Comparison of ENCODE assay signal across 8 cellular contexts in genomic region chr9:121651014-121651294, GRCh38. TPM values are rescaled to one million over a fixed set of nuclear protein-coding genes. Genes with fewer than 3 reads are reported as not detected.
A peak's percentile ranks its signal among the peaks of the same experiment; 100 is the strongest.
DNase-seq lines count a peak whose midpoint lies in the region; ATAC-seq and TF ChIP-seq lines count a peak whose summit lies in the region.

No MANE protein-coding gene starts in this region.

- TF ChIP-seq POLR2A in HCT116 (IDR thresholded peaks at IDR 0.05; ENCODE audit: borderline replicate concordance, extremely low read depth, insufficient read depth, insufficient read length), result no peak
- no peak for TF ChIP-seq POLR2A in spleen (IDR thresholded peaks at IDR 0.05)

- H4K20me1 ChIP-seq in HCT116 (ENCODE audit: insufficient read depth), result no peaks in the 10 kb centered on the region

- no peak for DNase-seq in HCT116 (ENCODE audit: low read depth, low spot score)
- no peak for DNase-seq in left colon
- no peak for DNase-seq in spleen
- no peak for DNase-seq in islet precursor cell

- ATAC-seq in HCT116, result no peak
- ATAC-seq in activated T-helper 17 cell treated with anti-CD3 and anti-CD28 coated beads, Interleukin-2, amount 50 U/mL, for 72 hours (replicated peaks), result no peak
- peak; percentile 21 for ATAC-seq in left colon
- ATAC-seq in GM21529 (IDR thresholded peaks at IDR 0.05; ENCODE audit: unreplicated experiment), result no peak
- no peak for ATAC-seq in HG02981 (IDR thresholded peaks at IDR 0.05; ENCODE audit: unreplicated experiment)
- no peak for ATAC-seq in activated CD4-positive, CD25-positive, alpha-beta regulatory T cell treated with anti-CD3 and anti-CD28 coated beads, Interleukin-2, amount 50 U/mL, for 24 hours

- no peaks in the 10 kb centered on the region for H3K4me1 Mint-ChIP-seq in activated T-helper 17 cell treated with anti-CD3 and anti-CD28 coated beads, Interleukin-2, amount 50 U/mL, for 72 hours

- no TSS peak for BruUV-seq in HCT116 (replicated peaks; lab: Mats Ljungman, UMichigan)

- 11 to 24% (median 20%) methylated on average over 9 of the region's 9 CpGs for WGBS in spleen, 5 donors

- H3K27ac Mint-ChIP-seq in activated T-helper 17 cell treated with anti-CD3 and anti-CD28 coated beads, Interleukin-2, amount 50 U/mL, for 72 hours, result no peak overlapping the region

- peak overlapping the region; percentile 93 for H3K4me2 ChIP-seq in HCT116 (ENCODE audit: low read length)

- peak overlapping the region; percentile 59 to 65 for H3K4me3 ChIP-seq in HCT116 (replicated peaks in 1 of 2; ENCODE audit: low read depth in 1 of 2, low read length in 2 of 2)
- peak overlapping the region in 7 of 8 donors; percentile 39 to 72 (median 49) for H3K4me3 ChIP-seq in spleen

- RAD21 ChIA-PET in HCT116 (lab: Charles Lee; ENCODE audit: low non-redundant PET in 1 of 2, low total read pairs in 2 of 2, uncharacterized antibody in 2 of 2, unreplicated experiment in 2 of 2), result no interaction called here

- CTCF ChIA-PET in HCT116 (lab: Charles Lee), result interaction anchor here (1.5 to 2.4 kb wide), 2 partner anchors 10 to 33 kb away, joined by 7 to 12 read pairs; no protein-coding TSS in a partner anchor

- peak overlapping the region; percentile 49; the same call in 1 of the 2 replicates for H3K27ac ChIP-seq in HCT116 (ENCODE audit: low read depth, low read length)
- peak overlapping the region in 4 of 8 donors; percentile 63 to 68 (median 64) for H3K27ac ChIP-seq in spleen

- intact Hi-C loops in HCT116 (cut with micrococcal nuclease), result no loop called here
- intact Hi-C loops in left colon (cut with DNase I, micrococcal nuclease), result no loop called here
- intact Hi-C loops in spleen (cut with DNase I; ENCODE audit: low total_unique reads), result no loop called here

- H3K79me2 ChIP-seq in HCT116 (ENCODE audit: insufficient read depth, low read length), result peaks cover 6% of the 10 kb centered on the region; the same call in 1 of the 2 replicates

- H3K9me2 ChIP-seq in HCT116 (ENCODE audit: insufficient read depth), result no peaks in the 10 kb centered on the region

- H3K27me3 Mint-ChIP-seq in activated T-helper 17 cell treated with anti-CD3 and anti-CD28 coated beads, Interleukin-2, amount 50 U/mL, for 72 hours, result peaks cover 49% of the 10 kb centered on the region

- TF ChIP-seq CTCF in HCT116 (IDR thresholded peaks at IDR 0.05 in 2 of 3, conservative IDR thresholded peaks at IDR 0.05 in 1 of 3; ENCODE audit: borderline replicate concordance in 1 of 3, insufficient read depth in 1 of 3, low read depth in 2 of 3, low read length in 2 of 3), result no peak
- no peak for TF ChIP-seq CTCF in spleen (IDR thresholded peaks at IDR 0.05 in 8 of 11, conservative IDR thresholded peaks at IDR 0.05 in 3 of 11)

- TF ChIP-seq RAD21 in HCT116 (IDR thresholded peaks at IDR 0.05; ENCODE audit: low read depth), result no peak

- peak overlapping the region; percentile 64 for H3K9ac ChIP-seq in HCT116 (ENCODE audit: low read length)

- H3K36me3 ChIP-seq in HCT116 (ENCODE audit: control insufficient read depth in 1 of 2, insufficient read depth in 2 of 2, low read length in 2 of 2) (no peaks in the 10 kb centered on the region), spleen (no peaks in the 10 kb centered on the region)

- H3K27me3 ChIP-seq in HCT116 (ENCODE audit: insufficient read depth, low read length) (no peaks in the 10 kb centered on the region), spleen (replicated peaks in 1 of 7) (peaks cover 0 to 72% (median 21%) of the 10 kb centered on the region in 7 donors)

- H3K36me3 Mint-ChIP-seq in activated T-helper 17 cell treated with anti-CD3 and anti-CD28 coated beads, Interleukin-2, amount 50 U/mL, for 72 hours (ENCODE audit: low read depth), result no peaks in the 10 kb centered on the region

- H3K4me3 Mint-ChIP-seq in activated T-helper 17 cell treated with anti-CD3 and anti-CD28 coated beads, Interleukin-2, amount 50 U/mL, for 72 hours, result peak overlapping the region; percentile 8

- no peaks in the 10 kb centered on the region for H3K9me3 Mint-ChIP-seq in activated T-helper 17 cell treated with anti-CD3 and anti-CD28 coated beads, Interleukin-2, amount 50 U/mL, for 72 hours

- POLR2A ChIA-PET in HCT116 (lab: Charles Lee), result no interaction called here

- H3K4me1 ChIP-seq in HCT116 (ENCODE audit: control insufficient read depth in 1 of 2, insufficient read depth in 2 of 2, low read length in 2 of 2) (peaks cover 42 to 56% of the 10 kb centered on the region in 2 experiments), spleen (peaks cover 6 to 51% (median 31%) of the 10 kb centered on the region in 6 donors)

- H3K9me3 ChIP-seq in HCT116 (ENCODE audit: control insufficient read depth in 1 of 2, insufficient read depth in 1 of 2, low read depth in 1 of 2, low read length in 2 of 2) (no peaks in the 10 kb centered on the region), spleen (no peaks in the 10 kb centered on the region)

- H2AFZ ChIP-seq in HCT116 (ENCODE audit: low read depth, low read length, poor library complexity, severe bottlenecking), result no peak overlapping the region

TF ChIP-seq in HCT116, 20 proteins besides CTCF, POLR2A, EP300 and RAD21:
- no peak for TF ChIP-seq JUND (IDR thresholded peaks at IDR 0.05)
- TF ChIP-seq EZH2phosphoT487 (IDR thresholded peaks at IDR 0.05; ENCODE audit: borderline replicate concordance), result no peak
- no peak for TF ChIP-seq TCF7L2 (IDR thresholded peaks at IDR 0.05; ENCODE audit: borderline replicate concordance, extremely low read depth, insufficient read depth, insufficient read length)

RNA-seq across cellular contexts. Expression of gene DAB2IP, which starts 0.5 kb away (rescaled TPM):
- total RNA-seq in HCT116 (2021; ENCODE audit: unreplicated experiment) (31.0 TPM), left colon (100 to 1,000 TPM; 127 to 128 TPM), spleen (10 to 100 TPM; 34.1 to 83.0 (median 48.5) TPM)
- polyA plus RNA-seq in HCT116 (2012), result 15.1 and 18.9 TPM in 2 replicates
- total RNA-seq in activated T-helper 17 cell treated with anti-CD3 and anti-CD28 coated beads, Interleukin-2, amount 50 U/mL, for 72 hours, result under 1 TPM in 1 of 2 donors, not detected in 1; 0.09 TPM
- polyA plus RNA-seq in spleen, result 10 to 100 TPM in 1 of 3 donors, 1 to 10 TPM in 2; 5.0 to 24.2 (median 6.0) TPM

Comparison
In these comparisons a context has a peak if more than half of its experiments do, and no peak if none do; other contexts are left out.
1. RNA of gene DAB2IP, which starts 0.5 kb away (total RNA-seq): 127 to 128 TPM in left colon, 34.1 to 83.0 TPM in spleen and 31.0 TPM in HCT116 (single experiment); 0.09 TPM in activated T-helper 17 cell treated with anti-CD3 and anti-CD28 coated beads, Interleukin-2, amount 50 U/mL, for 72 hours; every median in the first group is over 10 times any median in the second.